ENCODE assay signal across 21 cellular contexts in the genomic region with DNA sequence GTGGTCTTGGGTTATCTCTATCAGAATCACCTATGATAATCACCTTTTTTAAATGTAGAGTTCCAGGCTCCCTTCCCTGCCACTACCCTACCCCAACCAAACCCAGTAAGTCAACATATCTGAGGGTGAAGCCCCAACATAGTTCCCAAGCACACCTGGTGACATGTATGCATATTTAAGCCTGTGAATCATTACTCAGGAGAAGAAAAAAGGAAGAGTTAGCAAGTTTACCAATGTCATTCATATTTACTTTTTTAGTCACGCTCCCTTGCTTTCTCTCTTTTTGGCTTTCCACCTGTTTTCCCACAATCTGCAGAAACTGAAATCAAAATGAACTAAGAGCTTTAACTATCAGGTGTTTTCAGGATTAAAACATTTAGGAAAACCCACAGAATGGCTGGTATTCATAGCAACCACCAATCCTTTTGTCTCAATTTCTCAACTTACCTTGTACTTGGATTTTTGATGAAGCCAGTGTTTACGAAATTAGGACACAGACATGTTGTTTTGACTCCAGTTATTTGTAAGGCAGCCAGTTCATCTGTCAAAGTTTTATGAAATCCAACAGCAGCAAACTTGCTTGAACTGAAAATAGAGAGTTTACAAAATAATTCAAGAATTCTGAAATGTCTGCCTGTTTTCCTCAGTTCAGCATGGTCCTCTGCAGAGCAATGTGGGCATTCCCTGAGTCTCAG. TPM values are rescaled to one million over a fixed set of nuclear protein-coding genes. Genes with fewer than 3 reads are reported as not detected.
DNase-seq lines count a peak whose midpoint lies in the region; ATAC-seq, FAIRE-seq and TF ChIP-seq lines count a peak whose summit lies in the region.
"Had no signal": no experiment of that assay in that cellular context is flagged by ENCODE, and none has a peak within 500 bp of the region (broad histone marks: within the 10 kb centered on the region; RNA-seq: fewer than 3 reads in every experiment).

No MANE protein-coding gene starts in this region.

- POLR2A ChIA-PET in HepG2 (lab: Yijun Ruan, JAX), result no interaction called here

- no peak overlapping the region for H2AFZ ChIP-seq in HepG2 (ENCODE audit: low read length)

- H3K36me3 ChIP-seq in liver (ENCODE audit: control insufficient read depth in 4 of 4, insufficient read depth in 3 of 4, low read depth in 1 of 4, low read length in 3 of 4) (peaks cover 1 to 13% (median 6%) of the 10 kb centered on the region in 4 donors), HepG2 (replicated peaks in 1 of 2; ENCODE audit: control insufficient read depth in 1 of 2, insufficient read depth in 2 of 2, low read length in 2 of 2) (peaks cover 20 to 69% of the 10 kb centered on the region in 2 experiments), bronchial epithelial cell (ENCODE audit: control insufficient read depth, insufficient read depth, low read length) (no peaks in the 10 kb centered on the region), right lobe of liver (peaks cover 0 to 62% (median 3%) of the 10 kb centered on the region in 4 donors), uterus (no peaks in the 10 kb centered on the region), small intestine (ENCODE audit: control insufficient read depth in 2 of 2, insufficient read depth in 2 of 2, low read length in 2 of 2) (peaks cover 0 to 32% of the 10 kb centered on the region in 2 donors)

- no TSS peak for BruUV-seq in HepG2 (replicated peaks; lab: Mats Ljungman, UMichigan)

- no peak for TF ChIP-seq POLR2A in HepG2 (IDR thresholded peaks at IDR 0.05; ENCODE audit: insufficient read depth in 1 of 2, low read depth in 2 of 2, low read length in 2 of 2)
- TF ChIP-seq POLR2A in right lobe of liver (IDR thresholded peaks at IDR 0.05), result no peak
- TF ChIP-seq POLR2A in uterus (IDR thresholded peaks at IDR 0.05), result no peak

- H4K20me1 ChIP-seq in HepG2 (ENCODE audit: insufficient read depth, low read length), result no peaks in the 10 kb centered on the region

- in situ Hi-C loops in HepG2 (cut with HindIII; ENCODE audit: extremely low pct_ligation_motif_present, low pct_unique_long_range_greater_than_20kb), result no loop called here

- DNase-seq in HepG2 (ENCODE audit: low spot score), result no peak
- peak; percentile 89 for DNase-seq in bronchial epithelial cell (ENCODE audit: low read depth)
- DNase-seq in right lobe of liver, result no peak
- DNase-seq in uterus, result no peak
- no peak for DNase-seq in SHP77 (lab: John Stamatoyannopoulos, UW)
- no peak for DNase-seq in small intestine
- DNase-seq in kidney glomerular epithelial cell (lab: John Stamatoyannopoulos, UW), result no peak
- DNase-seq: activated CD8-positive, alpha-beta T cell treated with anti-CD3 and anti-CD28 coated beads, Interleukin-2, amount 10 ng/mL, durations not matched to agents 7 days and 5 days; amygdala; cerebellar nuclear complex; DND-41; foreskin fibroblast; left ventricle myocardium inferior; NCI-H1436; NCI-H2227 treated with DMSO at 0.1 percent for 48 hours; retina; stimulated activated naive CD4-positive, alpha-beta T cell treated with Interleukin-2 at 50 U/mL for 16 hours; T-cell had no signal

- H3K79me2 ChIP-seq in HepG2 (ENCODE audit: insufficient read depth, low read length), result no peaks in the 10 kb centered on the region

- TF ChIP-seq RAD21 in liver (IDR thresholded peaks at IDR 0.05), result no peak
- TF ChIP-seq RAD21 in HepG2 (CRISPR knock-in tag; IDR thresholded peaks at IDR 0.05), result no peak

- H3K4me2 ChIP-seq in HepG2 (ENCODE audit: low read depth, low read length), result no peak overlapping the region
- H3K4me2 ChIP-seq: A549 had no signal

- no peak for TF ChIP-seq CTCF in liver (IDR thresholded peaks at IDR 0.05; ENCODE audit: low read depth, low read length, missing input control)
- no peak for TF ChIP-seq CTCF in HepG2 (CRISPR knock-in tag; IDR thresholded peaks at IDR 0.05)
- no peak for TF ChIP-seq CTCF in bronchial epithelial cell (IDR thresholded peaks at IDR 0.05; ENCODE audit: insufficient read depth, low read length, severe bottlenecking)
- TF ChIP-seq CTCF in right lobe of liver (IDR thresholded peaks at IDR 0.05), result no peak
- TF ChIP-seq CTCF in uterus (IDR thresholded peaks at IDR 0.05), result no peak

- 49% methylated on average over 2 of the region's 2 CpGs for WGBS in liver
- WGBS in HepG2 (ENCODE audit: low lambda C conversion rate), result 94% methylated on average over 2 of the region's 2 CpGs
- WGBS in right lobe of liver (ENCODE audit: insufficient coverage, low coverage, low lambda C conversion rate, missing lambda C conversion rate), result 37% methylated on average over 2 of the region's 2 CpGs
- WGBS in small intestine, 3 donors, result 90 to 93% (median 92%) methylated on average over 2 of the region's 2 CpGs

- CTCF ChIA-PET in HepG2 (lab: Yijun Ruan, JAX; ENCODE audit: low intra/inter-chr PET ratio, low total read pairs), result no interaction called here

- H3K4me3 ChIP-seq in liver (ENCODE audit: low read depth in 1 of 3, low read length in 3 of 3), result no peak overlapping the region
- H3K4me3 ChIP-seq in HepG2 (replicated peaks in 1 of 3; ENCODE audit: insufficient read depth in 1 of 3, low read depth in 2 of 3, low read length in 3 of 3), result no peak overlapping the region
- no peak overlapping the region for H3K4me3 ChIP-seq in bronchial epithelial cell (ENCODE audit: low read depth, low read length)
- H3K4me3 ChIP-seq in right lobe of liver, result no peak overlapping the region
- no peak overlapping the region for H3K4me3 ChIP-seq in uterus
- H3K4me3 ChIP-seq in small intestine (ENCODE audit: low read depth in 1 of 2, low read length in 2 of 2), result no peak overlapping the region
- H3K4me3 ChIP-seq: A549, left ventricle myocardium inferior had no signal

- peak overlapping the region in 1 of 2 donors; percentile 56 for H3K9ac ChIP-seq in liver (ENCODE audit: low read depth in 1 of 2, low read length in 2 of 2)
- no peak overlapping the region for H3K9ac ChIP-seq in HepG2 (ENCODE audit: insufficient read depth, low read depth, low read length)

- ATAC-seq in HepG2 (no peak), right lobe of liver (peak; percentile 13 to 84 (median 31))
- ATAC-seq: A549; activated CD8-positive, alpha-beta T cell treated with anti-CD3 and anti-CD28 coated beads, Interleukin-2, amount 10 ng/mL, durations not matched to agents 7 days and 5 days; Right ventricle myocardium inferior; T-cell had no signal

- H3K27ac ChIP-seq in liver (ENCODE audit: low read depth in 1 of 2, low read length in 2 of 2) (peak overlapping the region; percentile 65 to 88), HepG2 (ENCODE audit: extremely low read length, insufficient read depth, low read length) (no peak overlapping the region), right lobe of liver (peak overlapping the region; percentile 1 to 36 (median 4)), uterus (peak overlapping the region; percentile 52 to 78), small intestine (ENCODE audit: low read depth in 1 of 2, low read length in 1 of 2) (no peak overlapping the region)
- H3K27ac ChIP-seq: A549, left ventricle myocardium inferior had no signal

- intact Hi-C loops in HepG2 (cut with micrococcal nuclease; ENCODE audit: unreplicated experiment), result no loop called here
- intact Hi-C loops in right lobe of liver (cut with DNase I), result no loop called here
- intact Hi-C loops in uterus (cut with DNase I; ENCODE audit: low total_unique reads), result no loop called here

- FAIRE-seq in HepG2 (lab: Jason Lieb, UNC) (no peak), bronchial epithelial cell (lab: Jason Lieb, UNC) (no peak), small intestine (lab: Jason Lieb, UNC) (no peak)
- FAIRE-seq: A549 had no signal

- TF ChIP-seq EP300 in HepG2 (IDR thresholded peaks at IDR 0.05; ENCODE audit: low read depth in 2 of 2, low read length in 2 of 2) (no peak), HepG2 (CRISPR knock-in tag; IDR thresholded peaks at IDR 0.05; ENCODE audit: borderline replicate concordance) (no peak)

- H3K9me3 ChIP-seq in liver (ENCODE audit: control insufficient read depth in 4 of 4, low read length in 3 of 4) (no peaks in the 10 kb centered on the region), HepG2 (ENCODE audit: low read length) (no peaks in the 10 kb centered on the region), right lobe of liver (no peaks in the 10 kb centered on the region), uterus (no peaks in the 10 kb centered on the region), small intestine (ENCODE audit: control insufficient read depth, low read depth) (no peaks in the 10 kb centered on the region)
- H3K9me3 ChIP-seq: A549, left ventricle myocardium inferior had no signal

- no peaks in the 10 kb centered on the region for H3K27me3 ChIP-seq in liver (ENCODE audit: control insufficient read depth in 4 of 4, insufficient read depth in 4 of 4, low read length in 3 of 4)
- H3K27me3 ChIP-seq in HepG2 (ENCODE audit: control insufficient read depth in 1 of 2, insufficient read depth in 2 of 2, low read length in 2 of 2), result no peaks in the 10 kb centered on the region
- no peaks in the 10 kb centered on the region for H3K27me3 ChIP-seq in bronchial epithelial cell (ENCODE audit: control insufficient read depth, insufficient read depth, low read length)
- no peaks in the 10 kb centered on the region for H3K27me3 ChIP-seq in right lobe of liver
- no peaks in the 10 kb centered on the region for H3K27me3 ChIP-seq in uterus
- H3K27me3 ChIP-seq in small intestine (ENCODE audit: control insufficient read depth in 2 of 2, insufficient read depth in 2 of 2, low read length in 2 of 2), result no peaks in the 10 kb centered on the region

- peaks cover 3 to 18% (median 6%) of the 10 kb centered on the region in 4 donors for H3K4me1 ChIP-seq in liver (ENCODE audit: control insufficient read depth in 4 of 4, insufficient read depth in 4 of 4, low read length in 3 of 4)
- H3K4me1 ChIP-seq in HepG2 (ENCODE audit: insufficient read depth, low read length), result no peaks in the 10 kb centered on the region
- peaks cover 0 to 28% (median 4%) of the 10 kb centered on the region in 4 donors for H3K4me1 ChIP-seq in right lobe of liver
- peaks cover 0 to 4% of the 10 kb centered on the region in 2 donors for H3K4me1 ChIP-seq in uterus
- no peaks in the 10 kb centered on the region for H3K4me1 ChIP-seq in small intestine (ENCODE audit: control insufficient read depth in 2 of 2, insufficient read depth in 1 of 2, low read depth in 1 of 2, low read length in 1 of 2)

RNA-seq across cellular contexts. Expression of gene HSD17B11, which starts 34.0 kb away (rescaled TPM):
- total RNA-seq in liver (100 to 1,000 TPM; 109 to 120 TPM), HepG2 (2016; rRNA removed; fragmentation: Illumina TruSeq; extraction: Trizol) (120 and 158 TPM in 2 replicates), bronchial epithelial cell (1.5 and 1.8 TPM in 2 replicates), right lobe of liver (100 to 1,000 TPM in 5 of 6 experiments, 10 to 100 TPM in 1; 36.1 to 170 (median 127) TPM), uterus (100 to 1,000 TPM in 2 of 4 donors, 10 to 100 TPM in 2; 62.0 to 142 (median 105) TPM)
- polyA plus RNA-seq in liver (100 to 1,000 TPM in 1 of 2 donors, 10 to 100 TPM in 1; 94.8 to 133 TPM), HepG2 (2011; rRNA removed) (99.1 and 121 TPM in 2 replicates), small intestine (100 to 1,000 TPM; 196 to 420 (median 292) TPM)
- total RNA-seq in HepG2 (2016; cell fraction: cytosol; rRNA removed; fragmentation: Illumina TruSeq; extraction: Trizol; ENCODE audit: low read depth), result 37.4 and 46.0 TPM in 2 replicates
- 110 and 160 TPM in 2 replicates for total RNA-seq in HepG2 (2016; cell fraction: insoluble cytoplasmic fraction; rRNA removed; fragmentation: Illumina TruSeq; extraction: Trizol)
- total RNA-seq in HepG2 (2016; cell fraction: membrane; rRNA removed; fragmentation: Illumina TruSeq; extraction: Trizol), result 80.0 and 109 TPM in 2 replicates
- total RNA-seq in HepG2 (2016; cell fraction: nucleus; rRNA removed; fragmentation: Illumina TruSeq; extraction: Trizol), result 123 and 135 TPM in 2 replicates
- 45.0 and 85.9 TPM in 2 replicates for polyA plus RNA-seq in HepG2 (2011; cell fraction: cytosol; rRNA removed)
- 16.3 and 22.2 TPM in 2 replicates for polyA plus RNA-seq in HepG2 (2011; cell fraction: nucleus; rRNA removed)
- 185 and 257 TPM in 2 replicates for polyA plus RNA-seq in HepG2 (2012)
- polyA plus RNA-seq in HepG2 (2016; cell fraction: cytosol; fragmentation: Illumina TruSeq; extraction: Trizol; ENCODE audit: low read depth), result 40.7 and 42.3 TPM in 2 replicates
- 99.3 and 110 TPM in 2 replicates for polyA plus RNA-seq in HepG2 (2016; cell fraction: insoluble cytoplasmic fraction; fragmentation: Illumina TruSeq; extraction: Trizol; ENCODE audit: low read depth)
- polyA plus RNA-seq in HepG2 (2016; cell fraction: membrane; fragmentation: Illumina TruSeq; extraction: Trizol; ENCODE audit: low read depth), result 66.9 and 69.9 TPM in 2 replicates
- 168 and 180 TPM in 2 replicates for polyA plus RNA-seq in HepG2 (2016; cell fraction: nucleus; fragmentation: Illumina TruSeq; extraction: Trizol; ENCODE audit: insufficient read depth, low read depth)
- polyA minus RNA-seq in HepG2 (2011; rRNA and poly(A)+ RNA removed; ENCODE audit: low replicate concordance), result 14.6 and 50.4 TPM in 2 replicates
- 52.1 and 76.8 TPM in 2 replicates for polyA minus RNA-seq in HepG2 (2011; cell fraction: cytosol; rRNA and poly(A)+ RNA removed)
- 62.1 and 76.0 TPM in 2 replicates for polyA minus RNA-seq in HepG2 (2011; cell fraction: nucleus; rRNA and poly(A)+ RNA removed)

RNA-seq across cellular contexts. Expression of gene HSD17B13, which starts 34.3 kb away (rescaled TPM):
- total RNA-seq in liver (10 to 100 TPM in 1 of 2 donors, under 1 TPM in 1; 0.09 to 20.3 TPM), HepG2 (2016; rRNA removed; fragmentation: Illumina TruSeq; extraction: Trizol) (0.04 TPM in 1 of 2 replicates, not detected in the other), bronchial epithelial cell (not detected in 2 replicates), right lobe of liver (100 to 1,000 TPM in 2 of 6 experiments, 10 to 100 TPM in 4; 27.1 to 181 (median 65.3) TPM), uterus (1 to 10 TPM in 1 of 4 donors, under 1 TPM in 2, not detected in 1; 0.14 to 2.4 (median 0.26) TPM)
- polyA plus RNA-seq in liver (10 to 100 TPM; 25.3 to 61.7 TPM), HepG2 (2011; rRNA removed) (0.15 and 0.27 TPM in 2 replicates), small intestine (under 1 TPM; 0.13 to 0.67 (median 0.27) TPM)
- total RNA-seq in HepG2 (2016; cell fraction: cytosol; rRNA removed; fragmentation: Illumina TruSeq; extraction: Trizol; ENCODE audit: low read depth), result not detected in 2 replicates
- 0.07 and 0.11 TPM in 2 replicates for total RNA-seq in HepG2 (2016; cell fraction: insoluble cytoplasmic fraction; rRNA removed; fragmentation: Illumina TruSeq; extraction: Trizol)
- total RNA-seq in HepG2 (2016; cell fraction: membrane; rRNA removed; fragmentation: Illumina TruSeq; extraction: Trizol), result not detected in 2 replicates
- total RNA-seq in HepG2 (2016; cell fraction: nucleus; rRNA removed; fragmentation: Illumina TruSeq; extraction: Trizol), result 0.16 and 0.34 TPM in 2 replicates
- polyA plus RNA-seq in HepG2 (2011; cell fraction: cytosol; rRNA removed), result 0.13 TPM in 2 replicates
- 0.32 and 0.40 TPM in 2 replicates for polyA plus RNA-seq in HepG2 (2011; cell fraction: nucleus; rRNA removed)
- 0.59 and 1.4 TPM in 2 replicates for polyA plus RNA-seq in HepG2 (2012)
- 0.06 TPM in 1 of 2 replicates, not detected in the other for polyA plus RNA-seq in HepG2 (2016; cell fraction: cytosol; fragmentation: Illumina TruSeq; extraction: Trizol; ENCODE audit: low read depth)
- polyA plus RNA-seq in HepG2 (2016; cell fraction: insoluble cytoplasmic fraction; fragmentation: Illumina TruSeq; extraction: Trizol; ENCODE audit: low read depth), result not detected in 2 replicates
- polyA plus RNA-seq in HepG2 (2016; cell fraction: membrane; fragmentation: Illumina TruSeq; extraction: Trizol; ENCODE audit: low read depth), result not detected in 2 replicates
- polyA plus RNA-seq in HepG2 (2016; cell fraction: nucleus; fragmentation: Illumina TruSeq; extraction: Trizol; ENCODE audit: insufficient read depth, low read depth), result 0.53 and 0.68 TPM in 2 replicates
- polyA minus RNA-seq in HepG2 (2011; rRNA and poly(A)+ RNA removed; ENCODE audit: low replicate concordance), result 0.07 TPM in 1 of 2 replicates, not detected in the other
- polyA minus RNA-seq in HepG2 (2011; cell fraction: cytosol; rRNA and poly(A)+ RNA removed), result not detected in 2 replicates
- polyA minus RNA-seq in HepG2 (2011; cell fraction: nucleus; rRNA and poly(A)+ RNA removed), result 0.37 and 0.52 TPM in 2 replicates

Comparison
In these comparisons a context has a peak if more than half of its experiments do, and no peak if none do; other contexts are left out.
1. H3K27ac ChIP-seq: peak in liver (2 of 2), right lobe of liver (3 of 3) and uterus (2 of 2); none in HepG2 (single experiment) and small intestine (0 of 2).
2. RNA of gene HSD17B11, which starts 34.0 kb away (total RNA-seq): 37.4 to 160 TPM in HepG2, 36.1 to 170 TPM in right lobe of liver, 109 to 120 TPM in liver and 62.0 to 142 TPM in uterus; 1.5 to 1.8 TPM in bronchial epithelial cell; every median in the first group is over 10 times any median in the second.